ENCODE assay signal across 8 cellular contexts in the genomic region with DNA sequence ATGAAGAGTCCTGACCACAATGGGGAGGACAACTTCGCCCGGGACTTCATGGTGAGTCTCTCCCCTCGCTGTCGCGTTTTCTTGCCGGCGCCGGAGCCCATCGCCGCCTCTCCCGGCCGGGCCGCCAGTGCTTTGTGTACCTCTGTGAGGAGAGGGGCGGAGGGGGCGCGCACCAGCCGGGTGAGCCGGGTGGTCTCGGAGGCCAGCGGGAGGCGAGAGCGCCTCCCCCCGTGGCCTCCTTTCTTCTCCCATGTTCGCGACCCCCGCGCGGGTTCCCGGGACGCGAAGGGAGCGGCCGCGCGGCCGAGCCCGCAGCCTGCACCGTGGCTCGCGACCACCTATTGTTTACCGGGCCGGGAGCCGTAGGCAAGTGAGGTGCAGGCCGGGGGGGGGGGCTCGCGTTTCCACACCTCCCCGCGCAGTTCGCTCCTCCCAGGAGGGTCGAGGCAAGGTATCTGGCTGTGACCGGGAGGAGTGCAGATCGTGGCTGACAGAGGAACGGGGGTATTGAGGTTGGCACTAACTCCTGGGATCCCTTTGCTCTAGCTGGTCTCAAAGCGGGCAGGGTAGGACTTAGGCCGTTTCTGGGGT. TPM values are rescaled to one million over a fixed set of nuclear protein-coding genes. Genes with fewer than 3 reads are reported as not detected.
A peak's percentile ranks its signal among the peaks of the same experiment; 100 is the strongest.
DNase-seq lines count a peak whose midpoint lies in the region; ATAC-seq and TF ChIP-seq lines count a peak whose summit lies in the region.

No MANE protein-coding gene starts in this region.

- TF ChIP-seq CTCF in osteocyte (IDR thresholded peaks at IDR 0.05) = no peak
- no peak for TF ChIP-seq CTCF in uterus (IDR thresholded peaks at IDR 0.05)

- H3K27ac ChIP-seq in uterus = peak overlapping the region; percentile 95 to 97

- CTCF ChIA-PET in activated naive CD4-positive, alpha-beta T cell treated with anti-CD3 and anti-CD28 coated beads for 36 hours (lab: Charles Lee) = no interaction called here

- no peaks in the 10 kb centered on the region for H3K36me3 Mint-ChIP-seq in activated naive CD4-positive, alpha-beta T cell treated with anti-CD3 and anti-CD28 coated beads for 36 hours (ENCODE audit: low read depth)
- H3K36me3 Mint-ChIP-seq in osteocyte (ENCODE audit: unreplicated experiment) = no peaks in the 10 kb centered on the region

- peak in 1 of 2 donors; percentile 11 for TF ChIP-seq POLR2A in uterus (IDR thresholded peaks at IDR 0.05)

- peak; percentile 8 for ATAC-seq in HG03196 (IDR thresholded peaks at IDR 0.05; ENCODE audit: unreplicated experiment)

- no peaks in the 10 kb centered on the region for H3K27me3 Mint-ChIP-seq in activated naive CD4-positive, alpha-beta T cell treated with anti-CD3 and anti-CD28 coated beads for 36 hours (ENCODE audit: low read depth)
- no peaks in the 10 kb centered on the region for H3K27me3 Mint-ChIP-seq in osteocyte (ENCODE audit: unreplicated experiment)

- H3K4me3 Mint-ChIP-seq in activated naive CD4-positive, alpha-beta T cell treated with anti-CD3 and anti-CD28 coated beads for 36 hours = peak overlapping the region; percentile 98
- H3K4me3 Mint-ChIP-seq in osteocyte (ENCODE audit: unreplicated experiment) = peak overlapping the region; percentile 85

- H3K4me1 ChIP-seq in uterus = peaks cover 0 to 8% of the 10 kb centered on the region in 2 donors

- H3K36me3 ChIP-seq in uterus = no peaks in the 10 kb centered on the region

- DNase-seq in DMS53 (lab: John Stamatoyannopoulos, UW) = peak; percentile 86
- DNase-seq in DMS53 treated with DMSO at 0.1 percent for 48 hours (lab: John Stamatoyannopoulos, UW; ENCODE audit: unreplicated experiment) = no peak
- DNase-seq in OCI-M1 (lab: John Stamatoyannopoulos, UW) = peak; percentile 81
- peak; percentile 49 for DNase-seq in activated naive CD4-positive, alpha-beta T cell treated with anti-CD3 and anti-CD28 coated beads for 36 hours
- DNase-seq in germinal center (ENCODE audit: low spot score) = peak; percentile 58
- DNase-seq in osteocyte (ENCODE audit: extremely low spot score, unreplicated experiment) = no peak
- peak; percentile 36 to 43 for DNase-seq in uterus

- H3K27ac Mint-ChIP-seq in activated naive CD4-positive, alpha-beta T cell treated with anti-CD3 and anti-CD28 coated beads for 36 hours = no peak overlapping the region
- H3K27ac Mint-ChIP-seq in osteocyte (ENCODE audit: unreplicated experiment) = peak overlapping the region; percentile 94

- peaks cover 16% of the 10 kb centered on the region for H3K4me1 Mint-ChIP-seq in activated naive CD4-positive, alpha-beta T cell treated with anti-CD3 and anti-CD28 coated beads for 36 hours (ENCODE audit: low read depth)
- peaks cover 39% of the 10 kb centered on the region for H3K4me1 Mint-ChIP-seq in osteocyte (ENCODE audit: unreplicated experiment)

- peak overlapping the region; percentile 84 to 88 for H3K4me3 ChIP-seq in uterus

- H3K27me3 ChIP-seq in uterus = no peaks in the 10 kb centered on the region

- no peaks in the 10 kb centered on the region for H3K9me3 Mint-ChIP-seq in activated naive CD4-positive, alpha-beta T cell treated with anti-CD3 and anti-CD28 coated beads for 36 hours
- H3K9me3 Mint-ChIP-seq in osteocyte (ENCODE audit: unreplicated experiment) = no peaks in the 10 kb centered on the region

- intact Hi-C loops in activated naive CD4-positive, alpha-beta T cell treated with anti-CD3 and anti-CD28 coated beads for 36 hours (cut with micrococcal nuclease) = loop anchor here (1.0 to 10.0 kb wide), 7 partner anchors 75 to 1180 kb away; a partner anchor contains a TSS
- intact Hi-C loops in uterus (cut with DNase I; ENCODE audit: low total_unique reads) = no loop called here

- H3K9me3 ChIP-seq in uterus = no peaks in the 10 kb centered on the region

RNA-seq across cellular contexts. Expression of a gene that starts 0.6 kb away (rescaled TPM):
- total RNA-seq in activated naive CD4-positive, alpha-beta T cell treated with anti-CD3 and anti-CD28 coated beads for 36 hours = 1 to 10 TPM; 7.2 to 7.6 TPM
- 79.7 and 85.4 TPM in 2 replicates for total RNA-seq in osteocyte
- 100 to 1,000 TPM in 2 of 4 donors, 10 to 100 TPM in 2; 52.0 to 123 (median 96.5) TPM for total RNA-seq in uterus

Comparison
In these comparisons a context has a peak if more than half of its experiments do, and no peak if none do; other contexts are left out.
1. DNase-seq: peak in DMS53 (single experiment), OCI-M1 (single experiment), activated naive CD4-positive, alpha-beta T cell treated with anti-CD3 and anti-CD28 coated beads for 36 hours (single experiment), germinal center (single experiment) and uterus (2 of 2); none in DMS53 treated with DMSO at 0.1 percent for 48 hours (single experiment) and osteocyte (single experiment).